21 cellular contexts compared by ENCODE assay signal in genomic region chr4:172129593-172129992, GRCh38.
"Had no signal": no experiment of that assay in that cellular context is flagged by ENCODE, and none has a peak within 500 bp of the region (broad histone marks: within the 10 kb centered on the region; RNA-seq: fewer than 3 reads in every experiment).

No MANE protein-coding gene starts in this region.

- H3K27me3 Mint-ChIP-seq: effector memory CD8-positive, alpha-beta T cell; memory B cell; stimulated activated naive B cell treated with anti-CD40 and anti-IgM and Interleukin-4, amounts not matched to agents 10 μg/mL and 1 μg/mL and 100 μg/mL, for 72 hours; stimulated activated naive CD8-positive, alpha-beta T cell treated with anti-CD3 and anti-CD28 coated beads, Interleukin-15, amount 100 ng/mL, for 72 hours had no signal

- H3K9me3 Mint-ChIP-seq: memory B cell had no signal

- FAIRE-seq: kidney had no signal

- H3K27ac Mint-ChIP-seq: effector memory CD8-positive, alpha-beta T cell; memory B cell; mesothelial cell of epicardium; natural killer cell; stimulated activated naive B cell treated with anti-CD40 and anti-IgM and Interleukin-4, amounts not matched to agents 10 μg/mL and 1 μg/mL and 100 μg/mL, for 72 hours; stimulated activated naive CD8-positive, alpha-beta T cell treated with anti-CD3 and anti-CD28 coated beads, Interleukin-15, amount 100 ng/mL, for 72 hours had no signal

- H3K4me1 Mint-ChIP-seq: natural killer cell; stimulated activated naive CD8-positive, alpha-beta T cell treated with anti-CD3 and anti-CD28 coated beads, Interleukin-15, amount 100 ng/mL, for 72 hours had no signal

- H3K4me1 ChIP-seq: esophagus squamous epithelium, left ventricle myocardium inferior, lower lobe of right lung, testis, tibial nerve, upper lobe of right lung, vagina had no signal

- H3K4me3 Mint-ChIP-seq: effector memory CD8-positive, alpha-beta T cell; memory B cell; mesothelial cell of epicardium; natural killer cell; stimulated activated naive B cell treated with anti-CD40 and anti-IgM and Interleukin-4, amounts not matched to agents 10 μg/mL and 1 μg/mL and 100 μg/mL, for 72 hours; stimulated activated naive CD8-positive, alpha-beta T cell treated with anti-CD3 and anti-CD28 coated beads, Interleukin-15, amount 100 ng/mL, for 72 hours had no signal

- H3K36me3 Mint-ChIP-seq: memory B cell; mesothelial cell of epicardium; natural killer cell; stimulated activated naive B cell treated with anti-CD40 and anti-IgM and Interleukin-4, amounts not matched to agents 10 μg/mL and 1 μg/mL and 100 μg/mL, for 72 hours had no signal

- H3K27ac ChIP-seq: esophagus squamous epithelium, hepatocyte, left ventricle myocardium inferior, lower lobe of right lung, testis, tibial nerve, upper lobe of right lung, vagina had no signal

- ATAC-seq: effector memory CD8-positive, alpha-beta T cell; left cardiac atrium; lower lobe of right lung; natural killer cell; sciatic nerve; stimulated activated naive B cell treated with anti-CD40 and anti-IgM and Interleukin-4, amounts not matched to agents 10 μg/mL and 1 μg/mL and 100 μg/mL, for 72 hours; stimulated activated naive CD8-positive, alpha-beta T cell treated with anti-CD3 and anti-CD28 coated beads, Interleukin-15, amount 100 ng/mL, for 72 hours; upper lobe of right lung had no signal

- H3K79me2 ChIP-seq: hepatocyte had no signal

- H2AFZ ChIP-seq: hepatocyte had no signal

- H3K9me3 ChIP-seq: esophagus squamous epithelium, left ventricle myocardium inferior, lower lobe of right lung, testis, tibial nerve, upper lobe of right lung, vagina had no signal

- H3K36me3 ChIP-seq: esophagus squamous epithelium, left ventricle myocardium inferior, lower lobe of right lung, tibial nerve, upper lobe of right lung, vagina had no signal

- DNase-seq: effector memory CD8-positive, alpha-beta T cell; esophagus squamous epithelium; foreskin melanocyte; head of caudate nucleus; kidney; left cardiac atrium; left ventricle myocardium inferior; lower lobe of right lung; natural killer cell; stimulated activated CD4-positive, alpha-beta T cell treated with anti-CD3 and anti-CD28 coated beads, Interleukin-2, amount 100 ng/mL, for 24 hours; stimulated activated CD4-positive, alpha-beta T cell treated with anti-CD3 and anti-CD28 coated beads, Interleukin-4, amount 100 ng/mL, for 4 hours; stimulated activated naive B cell treated with anti-CD40 and anti-IgM and Interleukin-4, amounts not matched to agents 10 μg/mL and 1 μg/mL and 100 μg/mL, for 72 hours; stimulated activated naive CD8-positive, alpha-beta T cell treated with anti-CD3 and anti-CD28 coated beads, Interleukin-15, amount 100 ng/mL, for 72 hours; testis; upper lobe of right lung had no signal

- H3K4me2 ChIP-seq: hepatocyte had no signal

- H3K4me3 ChIP-seq: esophagus squamous epithelium, hepatocyte, left ventricle myocardium inferior, lower lobe of right lung, testis, tibial nerve, upper lobe of right lung, vagina had no signal

- H3K27me3 ChIP-seq: esophagus squamous epithelium, hepatocyte, testis, tibial nerve, upper lobe of right lung, vagina had no signal
